Comparison of ENCODE assay signal across 11 cellular contexts in the genomic region with DNA sequence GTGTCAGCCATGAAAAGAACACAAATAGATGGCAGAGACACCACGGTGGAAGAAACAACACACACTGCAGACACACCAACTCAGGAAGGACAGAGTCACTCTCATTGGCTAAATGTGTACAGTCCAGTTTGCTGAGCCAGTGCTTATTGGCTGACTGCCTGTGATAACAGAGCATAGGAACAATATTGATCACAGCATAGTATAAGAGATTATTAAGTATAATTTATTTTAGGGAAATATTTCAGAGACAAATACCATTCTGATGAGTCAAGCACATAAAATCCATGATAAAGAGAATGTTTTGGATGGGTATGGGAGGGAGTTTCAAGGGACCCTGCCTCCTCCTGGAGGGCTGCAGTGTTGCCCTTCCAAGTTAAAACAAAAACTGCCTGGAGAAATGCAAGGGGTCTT. TPM values are rescaled to one million over a fixed set of nuclear protein-coding genes. Genes with fewer than 3 reads are reported as not detected.
DNase-seq lines count a peak whose midpoint lies in the region; ATAC-seq, FAIRE-seq and TF ChIP-seq lines count a peak whose summit lies in the region.
"Had no signal": no experiment of that assay in that cellular context is flagged by ENCODE, and none has a peak within 500 bp of the region (broad histone marks: within the 10 kb centered on the region; RNA-seq: fewer than 3 reads in every experiment).

No MANE protein-coding gene starts in this region.

- CTCF ChIA-PET in activated naive CD4-positive, alpha-beta T cell treated with anti-CD3 and anti-CD28 coated beads for 36 hours (lab: Charles Lee): interaction anchor here (0.5 to 2.3 kb wide), 2 partner anchors 10 to 767 kb away, joined by 3 to 6 read pairs; no protein-coding TSS in a partner anchor

- peak in 1 of 2 donors; percentile 33 for DNase-seq in cardiac muscle cell (ENCODE audit: low read depth in 1 of 2, low spot score in 1 of 2)
- no peak for DNase-seq in left ventricle myocardium superior
- no peak for DNase-seq in endodermal cell
- peak; percentile 17 for DNase-seq in urothelium cell line (ENCODE audit: low spot score)
- DNase-seq in SIG-M5 treated with dmso at 0.1 percent for 504 hours (lab: John Stamatoyannopoulos, UW; ENCODE audit: unreplicated experiment): no peak
- DNase-seq in activated naive CD4-positive, alpha-beta T cell treated with anti-CD3 and anti-CD28 coated beads for 36 hours: no peak
- DNase-seq: effector memory CD4-positive, alpha-beta T cell; left cardiac atrium had no signal

- H3K27me3 Mint-ChIP-seq in endodermal cell (ENCODE audit: insufficient read depth): no peaks in the 10 kb centered on the region
- H3K27me3 Mint-ChIP-seq in activated naive CD4-positive, alpha-beta T cell treated with anti-CD3 and anti-CD28 coated beads for 36 hours (ENCODE audit: low read depth): no peaks in the 10 kb centered on the region

- H3K9me3 ChIP-seq in cardiac muscle cell (ENCODE audit: low read depth): no peaks in the 10 kb centered on the region
- no peaks in the 10 kb centered on the region for H3K9me3 ChIP-seq in HUES48 (ENCODE audit: control insufficient read depth, insufficient read depth, low read length)
- no peaks in the 10 kb centered on the region for H3K9me3 ChIP-seq in endodermal cell (ENCODE audit: control insufficient read depth, low read length)

- no peak overlapping the region for H3K27ac Mint-ChIP-seq in endodermal cell
- no peak overlapping the region for H3K27ac Mint-ChIP-seq in activated naive CD4-positive, alpha-beta T cell treated with anti-CD3 and anti-CD28 coated beads for 36 hours

- ATAC-seq in left ventricle myocardium superior: no peak
- ATAC-seq in HG02870 (IDR thresholded peaks at IDR 0.05; ENCODE audit: unreplicated experiment): no peak
- ATAC-seq: left cardiac atrium had no signal

- no peak for FAIRE-seq in urothelium cell line (lab: Jason Lieb, UNC)
- FAIRE-seq: TTC549 had no signal

- H3K4me3 Mint-ChIP-seq in endodermal cell: no peak overlapping the region
- no peak overlapping the region for H3K4me3 Mint-ChIP-seq in activated naive CD4-positive, alpha-beta T cell treated with anti-CD3 and anti-CD28 coated beads for 36 hours

- H3K27ac ChIP-seq in cardiac muscle cell: no peak overlapping the region
- H3K27ac ChIP-seq in HUES48 (ENCODE audit: low read depth, low read length): peak overlapping the region; percentile 47
- no peak overlapping the region for H3K27ac ChIP-seq in endodermal cell (ENCODE audit: low read depth, low read length)

- H3K27me3 ChIP-seq in cardiac muscle cell (no peaks in the 10 kb centered on the region), HUES48 (ENCODE audit: control insufficient read depth, insufficient read depth, low read length) (no peaks in the 10 kb centered on the region), endodermal cell (ENCODE audit: control insufficient read depth, insufficient read depth, low read length, poor library complexity, severe bottlenecking) (no peaks in the 10 kb centered on the region)

- TF ChIP-seq CTCF in cardiac muscle cell (IDR thresholded peaks at IDR 0.05; ENCODE audit: low read depth, low read length): peak; percentile 14
- TF ChIP-seq CTCF in endodermal cell (conservative IDR thresholded peaks at IDR 0.05): peak; percentile 55

- no peak overlapping the region for H3K9ac ChIP-seq in HUES48 (ENCODE audit: low read depth, low read length)
- no peak overlapping the region for H3K9ac ChIP-seq in endodermal cell (ENCODE audit: extremely low read depth, low read length, poor library complexity, severe bottlenecking)

- H3K9me3 Mint-ChIP-seq in endodermal cell: peaks cover 2% of the 10 kb centered on the region
- H3K9me3 Mint-ChIP-seq in activated naive CD4-positive, alpha-beta T cell treated with anti-CD3 and anti-CD28 coated beads for 36 hours: peaks cover 6% of the 10 kb centered on the region

- H3K4me1 ChIP-seq in cardiac muscle cell (ENCODE audit: low read depth): no peaks in the 10 kb centered on the region
- peaks cover 10% of the 10 kb centered on the region; the same call in 1 of the 2 replicates for H3K4me1 ChIP-seq in HUES48 (ENCODE audit: control insufficient read depth, insufficient read depth, low read length)
- peaks cover 3% of the 10 kb centered on the region for H3K4me1 ChIP-seq in endodermal cell (ENCODE audit: control insufficient read depth, insufficient read depth, low read length)

- no peaks in the 10 kb centered on the region for H3K36me3 Mint-ChIP-seq in endodermal cell (ENCODE audit: low read depth)
- peaks cover 3% of the 10 kb centered on the region for H3K36me3 Mint-ChIP-seq in activated naive CD4-positive, alpha-beta T cell treated with anti-CD3 and anti-CD28 coated beads for 36 hours (ENCODE audit: low read depth)

- WGBS in endodermal cell (ENCODE audit: insufficient coverage in 1 of 2, insufficient read length in 1 of 2), 2 experiments: 43 to 76% methylated on average over 1 of the region's 1 CpG

- H3K36me3 ChIP-seq in cardiac muscle cell (no peaks in the 10 kb centered on the region), HUES48 (ENCODE audit: control insufficient read depth, insufficient read depth, low read length) (no peaks in the 10 kb centered on the region), endodermal cell (ENCODE audit: control insufficient read depth, insufficient read depth, low read length) (no peaks in the 10 kb centered on the region)

- peaks cover 5% of the 10 kb centered on the region for H3K4me1 Mint-ChIP-seq in endodermal cell
- H3K4me1 Mint-ChIP-seq in activated naive CD4-positive, alpha-beta T cell treated with anti-CD3 and anti-CD28 coated beads for 36 hours (ENCODE audit: low read depth): peaks cover 54% of the 10 kb centered on the region

- intact Hi-C loops in left ventricle myocardium superior (cut with micrococcal nuclease): no loop called here
- intact Hi-C loops in activated naive CD4-positive, alpha-beta T cell treated with anti-CD3 and anti-CD28 coated beads for 36 hours (cut with micrococcal nuclease): no loop called here

- no peak overlapping the region for H3K4me3 ChIP-seq in cardiac muscle cell
- H3K4me3 ChIP-seq in HUES48 (ENCODE audit: low read depth, low read length): no peak overlapping the region
- H3K4me3 ChIP-seq in endodermal cell (ENCODE audit: low read length): no peak overlapping the region

RNA-seq across cellular contexts. Expression of gene BTG1, which starts 50.9 kb away (rescaled TPM):
- total RNA-seq in cardiac muscle cell (46.4 and 61.2 TPM in 2 replicates), left ventricle myocardium superior (74.6 TPM), endodermal cell (10 to 100 TPM; 30.4 to 34.1 TPM)
- polyA plus RNA-seq in cardiac muscle cell: 219 and 277 TPM in 2 replicates
- polyA plus RNA-seq in endodermal cell (2013, experiment 1 of 2): 81.7 TPM
- polyA plus RNA-seq in endodermal cell (2013, experiment 2 of 2): 69.9 TPM
- total RNA-seq in activated naive CD4-positive, alpha-beta T cell treated with anti-CD3 and anti-CD28 coated beads for 36 hours: 100 to 1,000 TPM; 218 to 223 TPM
